In genomic region chr18:23422751-23423418, GRCh38 we compare ENCODE assay signal across 1 cellular context.
TF ChIP-seq lines count a peak whose summit lies in the region.

No MANE protein-coding gene starts in this region.

TF ChIP-seq in HepG2, 621 proteins besides CTCF, POLR2A, EP300 and RAD21:
- no peak for TF ChIP-seq ZNF124 (CRISPR knock-in tag; IDR thresholded peaks at IDR 0.05)
- TF ChIP-seq, protein P1, sequence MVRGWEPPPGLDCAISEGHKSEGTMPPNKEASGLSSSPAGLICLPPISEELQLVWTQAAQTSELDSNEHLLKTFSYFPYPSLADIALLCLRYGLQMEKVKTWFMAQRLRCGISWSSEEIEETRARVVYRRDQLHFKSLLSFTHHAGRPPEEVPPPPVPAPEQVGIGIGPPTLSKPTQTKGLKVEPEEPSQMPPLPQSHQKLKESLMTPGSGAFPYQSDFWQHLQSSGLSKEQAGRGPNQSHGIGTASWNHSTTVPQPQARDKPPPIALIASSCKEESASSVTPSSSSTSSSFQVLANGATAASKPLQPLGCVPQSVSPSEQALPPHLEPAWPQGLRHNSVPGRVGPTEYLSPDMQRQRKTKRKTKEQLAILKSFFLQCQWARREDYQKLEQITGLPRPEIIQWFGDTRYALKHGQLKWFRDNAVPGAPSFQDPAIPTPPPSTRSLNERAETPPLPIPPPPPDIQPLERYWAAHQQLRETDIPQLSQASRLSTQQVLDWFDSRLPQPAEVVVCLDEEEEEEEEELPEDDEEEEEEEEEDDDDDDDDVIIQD (CRISPR knock-in tag; IDR thresholded peaks at IDR 0.05; ENCODE audit: low read depth): no peak
- TF ChIP-seq MEIS2 (CRISPR knock-in tag; IDR thresholded peaks at IDR 0.05): no peak
- 0 out of 2 replicates have a peak, but pooled peaks have one; percentile 23 for TF ChIP-seq SAP130 (CRISPR knock-in tag; IDR thresholded peaks at IDR 0.05; ENCODE audit: low read depth)
- TF ChIP-seq MAZ (IDR thresholded peaks at IDR 0.05; ENCODE audit: borderline replicate concordance, low read depth, low read length): no peak
- TF ChIP-seq MAZ (CRISPR knock-in tag; IDR thresholded peaks at IDR 0.05; ENCODE audit: low read depth): no peak
- no peak for TF ChIP-seq HMG20A (CRISPR knock-in tag; IDR thresholded peaks at IDR 0.05; ENCODE audit: borderline replicate concordance)
- TF ChIP-seq TEAD3 (CRISPR knock-in tag; optimal IDR thresholded peaks at IDR 0.05; ENCODE audit: borderline replicate concordance): peak; percentile 83
- no peak for TF ChIP-seq NFYB (CRISPR knock-in tag; IDR thresholded peaks at IDR 0.05)
- peak; percentile 79 for TF ChIP-seq CEBPG (CRISPR knock-in tag; IDR thresholded peaks at IDR 0.05)
- TF ChIP-seq ZNF652 (CRISPR knock-in tag; IDR thresholded peaks at IDR 0.05; ENCODE audit: borderline replicate concordance, low read depth): no peak
- TF ChIP-seq, protein P2, sequence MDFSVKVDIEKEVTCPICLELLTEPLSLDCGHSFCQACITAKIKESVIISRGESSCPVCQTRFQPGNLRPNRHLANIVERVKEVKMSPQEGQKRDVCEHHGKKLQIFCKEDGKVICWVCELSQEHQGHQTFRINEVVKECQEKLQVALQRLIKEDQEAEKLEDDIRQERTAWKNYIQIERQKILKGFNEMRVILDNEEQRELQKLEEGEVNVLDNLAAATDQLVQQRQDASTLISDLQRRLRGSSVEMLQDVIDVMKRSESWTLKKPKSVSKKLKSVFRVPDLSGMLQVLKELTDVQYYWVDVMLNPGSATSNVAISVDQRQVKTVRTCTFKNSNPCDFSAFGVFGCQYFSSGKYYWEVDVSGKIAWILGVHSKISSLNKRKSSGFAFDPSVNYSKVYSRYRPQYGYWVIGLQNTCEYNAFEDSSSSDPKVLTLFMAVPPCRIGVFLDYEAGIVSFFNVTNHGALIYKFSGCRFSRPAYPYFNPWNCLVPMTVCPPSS (IDR thresholded peaks at IDR 0.05): no peak
- TF ChIP-seq FOSL2 (CRISPR knock-in tag; IDR thresholded peaks at IDR 0.05): peak; percentile 21; the same call in 1 of the 2 replicates
- TF ChIP-seq, protein P3, sequence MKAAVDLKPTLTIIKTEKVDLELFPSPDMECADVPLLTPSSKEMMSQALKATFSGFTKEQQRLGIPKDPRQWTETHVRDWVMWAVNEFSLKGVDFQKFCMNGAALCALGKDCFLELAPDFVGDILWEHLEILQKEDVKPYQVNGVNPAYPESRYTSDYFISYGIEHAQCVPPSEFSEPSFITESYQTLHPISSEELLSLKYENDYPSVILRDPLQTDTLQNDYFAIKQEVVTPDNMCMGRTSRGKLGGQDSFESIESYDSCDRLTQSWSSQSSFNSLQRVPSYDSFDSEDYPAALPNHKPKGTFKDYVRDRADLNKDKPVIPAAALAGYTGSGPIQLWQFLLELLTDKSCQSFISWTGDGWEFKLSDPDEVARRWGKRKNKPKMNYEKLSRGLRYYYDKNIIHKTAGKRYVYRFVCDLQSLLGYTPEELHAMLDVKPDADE (CRISPR knock-in tag; IDR thresholded peaks at IDR 0.05): no peak
- no peak for TF ChIP-seq ZBTB46 (CRISPR knock-in tag; IDR thresholded peaks at IDR 0.05; ENCODE audit: borderline replicate concordance)
- TF ChIP-seq ZBTB3 (CRISPR knock-in tag; IDR thresholded peaks at IDR 0.05; ENCODE audit: borderline replicate concordance, low read depth): no peak
- TF ChIP-seq KLF13 (CRISPR knock-in tag; IDR thresholded peaks at IDR 0.05): no peak
- TF ChIP-seq PRPF4 (IDR thresholded peaks at IDR 0.05; ENCODE audit: low read depth, low read length, poor library complexity, severe bottlenecking): no peak
- TF ChIP-seq SP2 (CRISPR knock-in tag; IDR thresholded peaks at IDR 0.05): no peak
- no peak for TF ChIP-seq JUNB (CRISPR knock-in tag; IDR thresholded peaks at IDR 0.05; ENCODE audit: borderline replicate concordance)
- no peak for TF ChIP-seq HOXD1 (CRISPR knock-in tag; IDR thresholded peaks at IDR 0.05)
- no peak for TF ChIP-seq SIN3A (IDR thresholded peaks at IDR 0.05; ENCODE audit: borderline replicate concordance, low read depth, low read length)
- TF ChIP-seq CEBPB (IDR thresholded peaks at IDR 0.05; ENCODE audit: borderline replicate concordance, low read depth, low read length): peak; percentile 93
- TF ChIP-seq RBFOX2 (IDR thresholded peaks at IDR 0.05; ENCODE audit: low read depth, low read length): no peak
- TF ChIP-seq FLYWCH1 (CRISPR knock-in tag; IDR thresholded peaks at IDR 0.05): no peak
- no peak for TF ChIP-seq CREB1 (IDR thresholded peaks at IDR 0.05)
- peak; percentile 13; the same call in 1 of the 2 replicates for TF ChIP-seq CREB1 (CRISPR knock-in tag; IDR thresholded peaks at IDR 0.05)
- 0 out of 2 replicates have a peak, but pooled peaks have one; percentile 18 for TF ChIP-seq HNF4G (IDR thresholded peaks at IDR 0.05; ENCODE audit: borderline replicate concordance, low read depth, low read length)
- no peak for TF ChIP-seq HNF4G (CRISPR knock-in tag; IDR thresholded peaks at IDR 0.05; ENCODE audit: borderline replicate concordance, low read depth)
- TF ChIP-seq, protein P4, sequence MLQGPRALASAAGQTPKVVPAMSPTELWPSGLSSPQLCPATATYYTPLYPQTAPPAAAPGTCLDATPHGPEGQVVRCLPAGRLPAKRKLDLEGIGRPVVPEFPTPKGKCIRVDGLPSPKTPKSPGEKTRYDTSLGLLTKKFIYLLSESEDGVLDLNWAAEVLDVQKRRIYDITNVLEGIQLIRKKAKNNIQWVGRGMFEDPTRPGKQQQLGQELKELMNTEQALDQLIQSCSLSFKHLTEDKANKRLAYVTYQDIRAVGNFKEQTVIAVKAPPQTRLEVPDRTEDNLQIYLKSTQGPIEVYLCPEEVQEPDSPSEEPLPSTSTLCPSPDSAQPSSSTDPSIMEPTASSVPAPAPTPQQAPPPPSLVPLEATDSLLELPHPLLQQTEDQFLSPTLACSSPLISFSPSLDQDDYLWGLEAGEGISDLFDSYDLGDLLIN (CRISPR knock-in tag; IDR thresholded peaks at IDR 0.05; ENCODE audit: borderline replicate concordance): no peak
- peak; percentile 51 for TF ChIP-seq SKI (IDR thresholded peaks at IDR 0.05; ENCODE audit: partially characterized antibody)
- TF ChIP-seq ZNF564 (CRISPR knock-in tag; IDR thresholded peaks at IDR 0.05): no peak
- 0 out of 2 replicates have a peak, but pooled peaks have one; percentile 15 for TF ChIP-seq SALL1 (CRISPR knock-in tag; IDR thresholded peaks at IDR 0.05)
- no peak for TF ChIP-seq JUN (CRISPR knock-in tag; IDR thresholded peaks at IDR 0.05)
- no peak for TF ChIP-seq ZNF251 (CRISPR knock-in tag; IDR thresholded peaks at IDR 0.05)
- no peak for TF ChIP-seq MLXIP (CRISPR knock-in tag; IDR thresholded peaks at IDR 0.05; ENCODE audit: borderline replicate concordance)
- no peak for TF ChIP-seq SRSF4 (IDR thresholded peaks at IDR 0.05; ENCODE audit: low read depth, low read length, poor library complexity, severe bottlenecking)
- no peak for TF ChIP-seq ZNF24 (IDR thresholded peaks at IDR 0.05)
- no peak for TF ChIP-seq ZSCAN22 (CRISPR knock-in tag; IDR thresholded peaks at IDR 0.05)
- no peak for TF ChIP-seq ZNF430 (CRISPR knock-in tag; IDR thresholded peaks at IDR 0.05)
- no peak for TF ChIP-seq HNF1B (CRISPR knock-in tag; IDR thresholded peaks at IDR 0.05)
- no peak for TF ChIP-seq CREBL2 (CRISPR knock-in tag; IDR thresholded peaks at IDR 0.05; ENCODE audit: borderline replicate concordance)
- TF ChIP-seq ZBTB21 (CRISPR knock-in tag; IDR thresholded peaks at IDR 0.05): no peak
- TF ChIP-seq FOXK2 (IDR thresholded peaks at IDR 0.05): no peak
TF ChIP-seq in HepG2: peak in this region for 9.
